In genomic region chr19:10565028-10565566, GRCh38 we compare ENCODE assay signal across 8 cellular contexts. TPM values are rescaled to one million over a fixed set of nuclear protein-coding genes. Genes with fewer than 3 reads are reported as not detected.
DNase-seq lines count a peak whose midpoint lies in the region; ATAC-seq and TF ChIP-seq lines count a peak whose summit lies in the region.

No MANE protein-coding gene starts in this region.

- peaks cover 7% of the 10 kb centered on the region; the same call in 1 of the 2 replicates for H4K20me1 ChIP-seq in PC-9 (ENCODE audit: insufficient read depth)

- H3K4me2 ChIP-seq in PC-9 = peak overlapping the region; percentile 97

- H3K9ac ChIP-seq in rectal smooth muscle tissue (ENCODE audit: low read length) = peak overlapping the region; percentile 66

- POLR2A ChIA-PET in AG04450 (lab: Yijun Ruan, JAX) (no interaction called here), PC-9 (lab: Charles Lee; ENCODE audit: unreplicated experiment) (interaction anchor here (0.5 kb wide), 1 partner anchor 28 kb away, joined by 3 read pairs; no protein-coding TSS in a partner anchor)

- intact Hi-C loops in PC-9 (cut with micrococcal nuclease; ENCODE audit: unreplicated experiment) (loop anchor here (5.0 to 10.0 kb wide), 2 partner anchors 143 to 300 kb away; partner anchors contain the start of gene PDE4A), heart left ventricle (cut with DNase I) (loop anchor here in 8 of 10 donors (2.0 to 10.0 kb wide), 10 partner anchors 18 to 163 kb away; partner anchors contain the start of genes CDC37 (in 5 of the 8), KEAP1 (in 4 of the 8) and ILF3 (in 1 of the 8)), posterior vena cava (cut with DNase I) (no loop called here)

- H3K36me3 Mint-ChIP-seq in activated naive CD4-positive, alpha-beta T cell treated with anti-CD3 and anti-CD28 coated beads, Interleukin-2, amount 10 ng/mL, durations not matched to agents 7 days and 5 days = peaks cover 56% of the 10 kb centered on the region

- peaks cover 38% of the 10 kb centered on the region for H3F3A ChIP-seq in PC-9 (ENCODE audit: insufficient read depth, low read depth)

- H3K27me3 ChIP-seq in AG04450 (ENCODE audit: control insufficient read depth, insufficient read depth, low read length) = no peaks in the 10 kb centered on the region
- H3K27me3 ChIP-seq in PC-9 (ENCODE audit: insufficient read depth, low read depth) = no peaks in the 10 kb centered on the region
- no peaks in the 10 kb centered on the region for H3K27me3 ChIP-seq in heart left ventricle
- H3K27me3 ChIP-seq in rectal smooth muscle tissue (ENCODE audit: control insufficient read depth, insufficient read depth, low read length) = no peaks in the 10 kb centered on the region

- TF ChIP-seq POLR2A in heart left ventricle (IDR thresholded peaks at IDR 0.05) = no peak

- H3K9me3 ChIP-seq in AG04450 (ENCODE audit: control insufficient read depth, insufficient read depth, low read length) (no peaks in the 10 kb centered on the region), PC-9 (ENCODE audit: insufficient read depth, low read depth) (no peaks in the 10 kb centered on the region), heart left ventricle (no peaks in the 10 kb centered on the region)

- H3K36me3 ChIP-seq in PC-9 (ENCODE audit: low read depth) (peaks cover 2% of the 10 kb centered on the region; the same call in 1 of the 2 replicates), heart left ventricle (peaks cover 0 to 29% (median 18%) of the 10 kb centered on the region in 9 donors), rectal smooth muscle tissue (ENCODE audit: control insufficient read depth, insufficient read depth, low read length) (peaks cover 8% of the 10 kb centered on the region)

- peak overlapping the region; percentile 84 for H3K4me3 Mint-ChIP-seq in activated naive CD4-positive, alpha-beta T cell treated with anti-CD3 and anti-CD28 coated beads, Interleukin-2, amount 10 ng/mL, durations not matched to agents 7 days and 5 days

- H3K4me3 ChIP-seq in AG04450 (ENCODE audit: low read depth, low read length) = peak overlapping the region; percentile 95
- peak overlapping the region; percentile 77 for H3K4me3 ChIP-seq in PC-9
- H3K4me3 ChIP-seq in heart left ventricle = peak overlapping the region; percentile 64 to 94 (median 86)
- H3K4me3 ChIP-seq in rectal smooth muscle tissue (ENCODE audit: low read length) = peak overlapping the region; percentile 92

- WGBS in heart left ventricle, 4 donors = 19 to 35% (median 28%) methylated on average over 10 of the region's 10 CpGs

- H3K9me3 Mint-ChIP-seq in activated naive CD4-positive, alpha-beta T cell treated with anti-CD3 and anti-CD28 coated beads, Interleukin-2, amount 10 ng/mL, durations not matched to agents 7 days and 5 days = no peaks in the 10 kb centered on the region

- no peaks in the 10 kb centered on the region for H3K27me3 Mint-ChIP-seq in activated naive CD4-positive, alpha-beta T cell treated with anti-CD3 and anti-CD28 coated beads, Interleukin-2, amount 10 ng/mL, durations not matched to agents 7 days and 5 days

- TSS peak; percentile 29 for BruUV-seq in PC-9 (replicated peaks; lab: Mats Ljungman, UMichigan)

- peak overlapping the region; percentile 99 for H3K27ac Mint-ChIP-seq in activated naive CD4-positive, alpha-beta T cell treated with anti-CD3 and anti-CD28 coated beads, Interleukin-2, amount 10 ng/mL, durations not matched to agents 7 days and 5 days

- TF ChIP-seq CTCF in AG04450 (IDR thresholded peaks at IDR 0.05; ENCODE audit: low read depth, low read length) = peak; percentile 42
- TF ChIP-seq CTCF in PC-9 (conservative IDR thresholded peaks at IDR 0.05) = no peak; the same call in 1 of the 2 replicates
- no peak for TF ChIP-seq CTCF in heart left ventricle (IDR thresholded peaks at IDR 0.05)

- H3K79me2 ChIP-seq in PC-9 (ENCODE audit: low read depth) = peaks cover 22% of the 10 kb centered on the region

- peak in 1 of 4 donors; percentile 4 for ATAC-seq in heart left ventricle

- DNase-seq in AG04450 (ENCODE audit: low read depth, low spot score) (no peak), GM19240 (ENCODE audit: insufficient read length, low spot score) (peak; percentile 77), PC-9 (no peak), heart left ventricle (peak in 2 of 5 donors; percentile 45 to 50), NCI-H526 treated with DMSO at 0.1 percent for 48 hours (lab: John Stamatoyannopoulos, UW) (no peak), posterior vena cava (ENCODE audit: low spot score) (no peak)
- peak; percentile 70 for DNase-seq in activated naive CD4-positive, alpha-beta T cell treated with anti-CD3 and anti-CD28 coated beads, Interleukin-2, amount 10 ng/mL, durations not matched to agents 7 days and 5 days

- no peaks in the 10 kb centered on the region for H3K9me2 ChIP-seq in PC-9 (ENCODE audit: insufficient read depth)

- H3K4me1 ChIP-seq in PC-9 (replicated peaks; ENCODE audit: insufficient read depth) (peaks cover 30% of the 10 kb centered on the region), heart left ventricle (peaks cover 8 to 46% (median 33%) of the 10 kb centered on the region in 12 donors), rectal smooth muscle tissue (ENCODE audit: control insufficient read depth, insufficient read depth, low read length) (peaks cover 12% of the 10 kb centered on the region)

- peak overlapping the region; percentile 89 for H2AFZ ChIP-seq in PC-9

- peaks cover 44% of the 10 kb centered on the region for H3K4me1 Mint-ChIP-seq in activated naive CD4-positive, alpha-beta T cell treated with anti-CD3 and anti-CD28 coated beads, Interleukin-2, amount 10 ng/mL, durations not matched to agents 7 days and 5 days

- CTCF ChIA-PET in AG04450 (lab: Charles Lee) (interaction anchor here (0.7 to 0.9 kb wide), 2 partner anchors 23 to 59 kb away, joined by 4 read pairs; no protein-coding TSS in a partner anchor), PC-9 (lab: Charles Lee) (interaction anchor here (0.6 kb wide), 1 partner anchor 85 kb away, joined by 6 read pairs; no protein-coding TSS in a partner anchor)
- CTCF ChIA-PET in activated naive CD4-positive, alpha-beta T cell treated with anti-CD3 and anti-CD28 coated beads, Interleukin-2, amount 10 ng/mL, durations not matched to agents 7 days and 5 days (lab: Charles Lee) = interaction anchor here (2.8 kb wide), 1 partner anchor 11 kb away, joined by 11 read pairs; no protein-coding TSS in a partner anchor

- H3K27ac ChIP-seq in AG04450 (ENCODE audit: low read depth, low read length) (no peak overlapping the region), PC-9 (no peak overlapping the region; the same call in 1 of the 2 replicates), heart left ventricle (peak overlapping the region; percentile 68 to 91 (median 85)), rectal smooth muscle tissue (ENCODE audit: low read depth, low read length) (peak overlapping the region; percentile 91)

RNA-seq across cellular contexts. Expression of gene KRI1, which starts 0.7 kb away (rescaled TPM):
- polyA plus RNA-seq in AG04450 (2011; rRNA removed) (11.1 and 11.3 TPM in 2 replicates), heart left ventricle (10 to 100 TPM in 1 of 2 donors, 1 to 10 TPM in 1; 9.8 to 15.0 TPM)
- polyA minus RNA-seq in AG04450 (2011; rRNA and poly(A)+ RNA removed) = 9.8 and 11.7 TPM in 2 replicates
- total RNA-seq in PC-9 (2021) (24.5 and 27.0 TPM in 2 replicates), heart left ventricle (10 to 100 TPM in 6 of 9 donors, 1 to 10 TPM in 3; 6.7 to 13.0 (median 10.4) TPM), posterior vena cava (10 to 100 TPM; 15.1 to 16.5 TPM)

RNA-seq across cellular contexts. Expression of gene CDKN2D, which starts 3.7 kb away (rescaled TPM):
- polyA plus RNA-seq in AG04450 (2011; rRNA removed) = 3.9 and 4.3 TPM in 2 replicates
- 2.0 and 2.1 TPM in 2 replicates for polyA minus RNA-seq in AG04450 (2011; rRNA and poly(A)+ RNA removed)
- 8.3 and 10.1 TPM in 2 replicates for total RNA-seq in PC-9 (2021)
- 10 to 100 TPM in 6 of 9 donors, 1 to 10 TPM in 3; 6.8 to 19.9 (median 11.8) TPM for total RNA-seq in heart left ventricle
- 10 to 100 TPM; 11.1 to 28.0 TPM for polyA plus RNA-seq in heart left ventricle
- 10 to 100 TPM in 1 of 2 donors, 1 to 10 TPM in 1; 8.1 to 15.0 TPM for total RNA-seq in posterior vena cava

RNA-seq across cellular contexts. Expression of gene ATG4D, which starts 21.4 kb away (rescaled TPM):
- 4.6 and 8.7 TPM in 2 replicates for polyA plus RNA-seq in AG04450 (2011; rRNA removed)
- polyA minus RNA-seq in AG04450 (2011; rRNA and poly(A)+ RNA removed) = 7.3 and 10.6 TPM in 2 replicates
- 33.1 and 40.2 TPM in 2 replicates for total RNA-seq in PC-9 (2021)
- total RNA-seq in heart left ventricle = 10 to 100 TPM; 47.3 to 76.1 (median 55.3) TPM
- 10 to 100 TPM; 55.9 to 83.5 TPM for polyA plus RNA-seq in heart left ventricle
- total RNA-seq in posterior vena cava = 10 to 100 TPM; 14.2 to 14.8 TPM

RNA-seq across cellular contexts. Expression of gene AP1M2, which starts 22.0 kb away (rescaled TPM):
- polyA plus RNA-seq in AG04450 (2011; rRNA removed) (0.17 TPM in 1 of 2 replicates, not detected in the other), heart left ventricle (not detected)
- polyA minus RNA-seq in AG04450 (2011; rRNA and poly(A)+ RNA removed) = 0.37 TPM in 1 of 2 replicates, not detected in the other
- total RNA-seq in PC-9 (2021) (94.5 and 126 TPM in 2 replicates), heart left ventricle (1 to 10 TPM in 1 of 9 donors, not detected in 8; 3.6 TPM), posterior vena cava (not detected)

RNA-seq across cellular contexts. Expression of gene S1PR5, which starts 47.9 kb away (rescaled TPM):
- polyA plus RNA-seq in AG04450 (2011; rRNA removed) = 0.10 and 0.11 TPM in 2 replicates
- polyA minus RNA-seq in AG04450 (2011; rRNA and poly(A)+ RNA removed) = not detected in 2 replicates
- 7.9 and 9.5 TPM in 2 replicates for total RNA-seq in PC-9 (2021)
- total RNA-seq in heart left ventricle = 1 to 10 TPM in 1 of 9 donors, under 1 TPM in 5, not detected in 3; 0.23 to 1.7 (median 0.32) TPM
- under 1 TPM in 1 of 2 donors, not detected in 1; 0.10 TPM for polyA plus RNA-seq in heart left ventricle
- total RNA-seq in posterior vena cava = not detected

Comparison
In these comparisons a context has a peak if more than half of its experiments do, and no peak if none do; other contexts are left out.
1. DNase-seq: peak in GM19240 (single experiment) and activated naive CD4-positive, alpha-beta T cell treated with anti-CD3 and anti-CD28 coated beads, Interleukin-2, amount 10 ng/mL, durations not matched to agents 7 days and 5 days (single experiment); none in AG04450 (single experiment), PC-9 (0 of 2), NCI-H526 treated with DMSO at 0.1 percent for 48 hours (single experiment) and posterior vena cava (single experiment).
2. H3K27ac ChIP-seq: peak in heart left ventricle (12 of 12) and rectal smooth muscle tissue (single experiment); none in AG04450 (single experiment) and PC-9 (single experiment).
3. intact Hi-C loops: an anchor here in PC-9 (5.0 to 10.0 kb wide) and heart left ventricle (2.0 to 10.0 kb wide); none called in posterior vena cava.
4. Peak in every context shown above with its lines, with median percentiles within 50 percentile points of each other: H3K4me3 ChIP-seq.